Comparison of ENCODE assay signal across 30 cellular contexts in genomic region chr1:107443860-107444259, GRCh38.
"Had no signal": no experiment of that assay in that cellular context is flagged by ENCODE, and none has a peak within 500 bp of the region (broad histone marks: within the 10 kb centered on the region; RNA-seq: fewer than 3 reads in every experiment).

No MANE protein-coding gene starts in this region.

- H3K4me3 ChIP-seq: coronary artery, esophagus muscularis mucosa, gastrocnemius medialis, heart right ventricle had no signal

- H3K27me3 ChIP-seq: brain microvascular endothelial cell, esophagus muscularis mucosa, foreskin keratinocyte, gastrocnemius medialis, heart right ventricle had no signal

- H3K4me3 Mint-ChIP-seq: activated CD8-positive, alpha-beta T cell treated with anti-CD3 and anti-CD28 coated beads for 36 hours; activated naive CD8-positive, alpha-beta T cell; activated T-cell treated with anti-CD3 and anti-CD28 coated beads, Interleukin-2, amount 50 U/mL, for 4 hours; activated T-helper 17 cell treated with anti-CD3 and anti-CD28 coated beads, Interleukin-2, amount 50 U/mL, for 72 hours; central memory CD8-positive, alpha-beta T cell; effector memory CD8-positive, alpha-beta T cell; WTC11 had no signal

- DNase-seq: activated CD4-positive, alpha-beta T cell treated with anti-CD3 and anti-CD28 coated beads for 48 hours; activated CD4-positive, alpha-beta T cell treated with anti-CD3 and anti-CD28 coated beads, Interleukin-2, amount 50 U/mL, for 1 hour; activated CD4-positive, alpha-beta T cell treated with anti-CD3 and anti-CD28 coated beads, Interleukin-2, amount 50 U/mL, for 48 hours; activated CD8-positive, alpha-beta memory T cell treated with anti-CD3 and anti-CD28 coated beads for 24 hours; activated CD8-positive, alpha-beta T cell treated with anti-CD3 and anti-CD28 coated beads for 36 hours; activated effector memory CD4-positive, alpha-beta T cell treated with Interleukin-2 at 50 U/mL for 16 hours; activated gamma-delta T cell treated with Interleukin-2 at 50 U/mL for 16 hours; activated naive CD4-positive, alpha-beta T cell treated with anti-CD3 and anti-CD28 coated beads, Interleukin-2, amount 50 U/mL, for 16 hours; activated naive CD4-positive, alpha-beta T cell treated with Interleukin-2 at 50 U/mL for 16 hours; activated T-cell treated with anti-CD3 and anti-CD28 coated beads, Interleukin-2, amount 50 U/mL, for 4 hours; amniotic stem cell; anterior cingulate cortex; brain microvascular endothelial cell; dermis blood vessel endothelial cell; effector CD4-positive, alpha-beta T cell; effector memory CD8-positive, alpha-beta T cell; erythroblast; foreskin keratinocyte; gastrocnemius medialis; glutamatergic neuron; heart right ventricle; T-helper 2 cell had no signal

- H3K4me1 ChIP-seq: esophagus muscularis mucosa, foreskin keratinocyte, gastrocnemius medialis, heart right ventricle had no signal

- ATAC-seq: activated CD4-positive, CD25-positive, alpha-beta regulatory T cell treated with anti-CD3 and anti-CD28 coated beads, Interleukin-2, amount 50 U/mL, for 24 hours; activated CD8-positive, alpha-beta T cell treated with anti-CD3 and anti-CD28 coated beads for 36 hours; activated T-cell treated with anti-CD3 and anti-CD28 coated beads, Interleukin-2, amount 50 U/mL, for 4 hours; activated T-helper 17 cell treated with anti-CD3 and anti-CD28 coated beads, Interleukin-2, amount 50 U/mL, for 72 hours; effector memory CD8-positive, alpha-beta T cell; foreskin keratinocyte; gastrocnemius medialis; heart right ventricle; WTC11 had no signal

- H3K9me3 ChIP-seq: esophagus muscularis mucosa, gastrocnemius medialis had no signal

- H3K9me3 Mint-ChIP-seq: activated CD8-positive, alpha-beta T cell treated with anti-CD3 and anti-CD28 coated beads for 36 hours; activated T-cell treated with anti-CD3 and anti-CD28 coated beads, Interleukin-2, amount 50 U/mL, for 4 hours; activated T-helper 17 cell treated with anti-CD3 and anti-CD28 coated beads, Interleukin-2, amount 50 U/mL, for 72 hours; central memory CD8-positive, alpha-beta T cell; effector memory CD8-positive, alpha-beta T cell; WTC11 had no signal

- H3K36me3 ChIP-seq: brain microvascular endothelial cell, esophagus muscularis mucosa, gastrocnemius medialis, heart right ventricle had no signal

- H3K27ac Mint-ChIP-seq: activated CD8-positive, alpha-beta T cell treated with anti-CD3 and anti-CD28 coated beads for 36 hours; activated naive CD8-positive, alpha-beta T cell; activated T-helper 17 cell treated with anti-CD3 and anti-CD28 coated beads, Interleukin-2, amount 50 U/mL, for 72 hours; effector memory CD8-positive, alpha-beta T cell; WTC11 had no signal

- H3K36me3 Mint-ChIP-seq: activated naive CD8-positive, alpha-beta T cell; WTC11 had no signal

- H3K27ac ChIP-seq: brain microvascular endothelial cell, coronary artery, esophagus muscularis mucosa, foreskin keratinocyte, gastrocnemius medialis, heart right ventricle, VCaP had no signal

- H3K4me1 Mint-ChIP-seq: activated T-helper 17 cell treated with anti-CD3 and anti-CD28 coated beads, Interleukin-2, amount 50 U/mL, for 72 hours; central memory CD8-positive, alpha-beta T cell had no signal
